ENCODE assay signal across 8 cellular contexts in genomic region chr6:28982476-28983266, GRCh38. TPM values are rescaled to one million over a fixed set of nuclear protein-coding genes. Genes with fewer than 3 reads are reported as not detected.
DNase-seq lines count a peak whose midpoint lies in the region; ATAC-seq, FAIRE-seq and TF ChIP-seq lines count a peak whose summit lies in the region.

No MANE protein-coding gene starts in this region.

- no peaks in the 10 kb centered on the region for H3K36me3 Mint-ChIP-seq in dendritic cell treated with granulocyte-macrophage colony-stimulating factor and Interleukin-4, amounts not matched to agents 40 ng/mL and 50 ng/mL, for 4 days (ENCODE audit: low read depth)

- H3K9me3 Mint-ChIP-seq in dendritic cell treated with granulocyte-macrophage colony-stimulating factor and Interleukin-4, amounts not matched to agents 40 ng/mL and 50 ng/mL, for 4 days = no peaks in the 10 kb centered on the region

- peaks cover under 1% of the 10 kb centered on the region for H3K27me3 ChIP-seq in transverse colon

- peak overlapping the region; percentile 59 for H3K27ac Mint-ChIP-seq in dendritic cell treated with granulocyte-macrophage colony-stimulating factor and Interleukin-4, amounts not matched to agents 40 ng/mL and 50 ng/mL, for 4 days

- FAIRE-seq in GM12891 (lab: Jason Lieb, UNC) = no peak

- WGBS in transverse colon (ENCODE audit: low coverage in 1 of 2), 2 donors = 24 to 38% methylated on average over 17 of the region's 17 CpGs

- peak; percentile 79 for DNase-seq in Caki2 (ENCODE audit: low read depth)
- DNase-seq in SIG-M5 treated with dmso at 0.1 percent for 504 hours (lab: John Stamatoyannopoulos, UW; ENCODE audit: unreplicated experiment) = peak; percentile 71
- peak; percentile 61 to 72 for DNase-seq in lung microvascular endothelial cell (ENCODE audit: low read depth in 2 of 2)
- DNase-seq in transverse colon = no peak
- no peak for DNase-seq in NCI-H2107 (lab: John Stamatoyannopoulos, UW)
- no peak for DNase-seq in GM12891 (ENCODE audit: insufficient read length, low spot score)

- TF ChIP-seq EP300 in transverse colon (IDR thresholded peaks at IDR 0.05; ENCODE audit: low read depth) = no peak

- H3K27ac ChIP-seq in transverse colon = peak overlapping the region; percentile 79 to 84 (median 80)

- H3K9me3 ChIP-seq in transverse colon = no peaks in the 10 kb centered on the region

- peak overlapping the region; percentile 76 for H3K4me3 Mint-ChIP-seq in dendritic cell treated with granulocyte-macrophage colony-stimulating factor and Interleukin-4, amounts not matched to agents 40 ng/mL and 50 ng/mL, for 4 days

- in situ Hi-C loops in Caki2 (cut with HindIII; ENCODE audit: low pct_unique_long_range_greater_than_20kb, low sequenced_read_pairs) (no loop called here), transverse colon (cut with MboI; ENCODE audit: low pct_ligation_motif_present in 1 of 4, low pct_unique_long_range_greater_than_20kb in 1 of 4, low sequenced_read_pairs in 3 of 4) (loop anchor here in 1 of 4 donors (5.0 to 10.0 kb wide), 2 partner anchors 35 to 118 kb away; no protein-coding TSS in a partner anchor)

- TF ChIP-seq POLR2A in transverse colon (IDR thresholded peaks at IDR 0.05) (no peak), GM12891 (IDR thresholded peaks at IDR 0.05; ENCODE audit: low read depth, low read length) (no peak)

- H3K4me3 ChIP-seq in transverse colon = peak overlapping the region in 3 of 4 donors; percentile 45 to 81 (median 47)

- H3K4me1 ChIP-seq in transverse colon = peaks cover 0 to 29% (median 13%) of the 10 kb centered on the region in 4 donors

- intact Hi-C loops in dendritic cell treated with granulocyte-macrophage colony-stimulating factor and Interleukin-4, amounts not matched to agents 40 ng/mL and 50 ng/mL, for 4 days (cut with micrococcal nuclease) = loop anchor here (1.0 to 10.0 kb wide), 5 partner anchors 34 to 145 kb away; partner anchors contain the start of gene TRIM27
- intact Hi-C loops in transverse colon (cut with DNase I; ENCODE audit: low total_unique reads) = loop anchor here (5.0 to 10.0 kb wide), 2 partner anchors 40 to 1798 kb away; no protein-coding TSS in a partner anchor

- peaks cover 30% of the 10 kb centered on the region for H3K4me1 Mint-ChIP-seq in dendritic cell treated with granulocyte-macrophage colony-stimulating factor and Interleukin-4, amounts not matched to agents 40 ng/mL and 50 ng/mL, for 4 days (ENCODE audit: low read depth)

- TF ChIP-seq CTCF in transverse colon (IDR thresholded peaks at IDR 0.05) = no peak

- H3K36me3 ChIP-seq in transverse colon = no peaks in the 10 kb centered on the region

- H3K27me3 Mint-ChIP-seq in dendritic cell treated with granulocyte-macrophage colony-stimulating factor and Interleukin-4, amounts not matched to agents 40 ng/mL and 50 ng/mL, for 4 days = peaks cover 20% of the 10 kb centered on the region

- peak; percentile 7 for ATAC-seq in HG03378 (IDR thresholded peaks at IDR 0.05; ENCODE audit: unreplicated experiment)

TF ChIP-seq in GM12891, 5 proteins besides CTCF, POLR2A, EP300 and RAD21:
- TF ChIP-seq PAX5 (IDR thresholded peaks at IDR 0.05; ENCODE audit: insufficient read depth, low read length, severe bottlenecking) (no peak), POU2F2 (IDR thresholded peaks at IDR 0.05; ENCODE audit: low read depth, low read length) (no peak), POLR2AphosphoS5 (IDR thresholded peaks at IDR 0.05; ENCODE audit: low read depth, low read length) (no peak), SPI1 (IDR thresholded peaks at IDR 0.05; ENCODE audit: low read depth, low read length) (no peak), TAF1 (IDR thresholded peaks at IDR 0.05; ENCODE audit: low read depth, low read length) (no peak)

RNA-seq across cellular contexts. Expression of gene ZNF311, which starts 22.4 kb away (rescaled TPM):
- 4.1 and 5.9 TPM in 2 replicates for total RNA-seq in Caki2 (2014; rRNA removed; shearing (Covaris generic); ENCODE audit: low replicate concordance)
- under 0.01 and 0.22 TPM in 2 replicates for total RNA-seq in lung microvascular endothelial cell
- 1 to 10 TPM in 2 of 4 donors, not detected in 2; 1.1 to 1.9 TPM for total RNA-seq in transverse colon
- not detected for polyA plus RNA-seq in GM12891 (2012; ENCODE audit: low read depth, missing spikeins)

RNA-seq across cellular contexts. Expression of gene TRIM27, which starts 58.9 kb away (rescaled TPM):
- total RNA-seq in Caki2 (2014; rRNA removed; shearing (Covaris generic); ENCODE audit: low replicate concordance) = 144 and 159 TPM in 2 replicates
- total RNA-seq in lung microvascular endothelial cell = 40.8 and 58.5 TPM in 2 replicates
- total RNA-seq in transverse colon = 100 to 1,000 TPM in 1 of 4 donors, 10 to 100 TPM in 3; 27.3 to 237 (median 48.9) TPM
- 25.6 TPM for polyA plus RNA-seq in GM12891 (2012; ENCODE audit: low read depth, missing spikeins)

Comparison
In these comparisons a context has a peak if more than half of its experiments do, and no peak if none do; other contexts are left out.
1. DNase-seq: peak in Caki2 (single experiment), SIG-M5 treated with dmso at 0.1 percent for 504 hours (single experiment) and lung microvascular endothelial cell (2 of 2); none in transverse colon (single experiment), NCI-H2107 (single experiment) and GM12891 (single experiment).